Comparison of ENCODE assay signal across 11 cellular contexts in the genomic region with DNA sequence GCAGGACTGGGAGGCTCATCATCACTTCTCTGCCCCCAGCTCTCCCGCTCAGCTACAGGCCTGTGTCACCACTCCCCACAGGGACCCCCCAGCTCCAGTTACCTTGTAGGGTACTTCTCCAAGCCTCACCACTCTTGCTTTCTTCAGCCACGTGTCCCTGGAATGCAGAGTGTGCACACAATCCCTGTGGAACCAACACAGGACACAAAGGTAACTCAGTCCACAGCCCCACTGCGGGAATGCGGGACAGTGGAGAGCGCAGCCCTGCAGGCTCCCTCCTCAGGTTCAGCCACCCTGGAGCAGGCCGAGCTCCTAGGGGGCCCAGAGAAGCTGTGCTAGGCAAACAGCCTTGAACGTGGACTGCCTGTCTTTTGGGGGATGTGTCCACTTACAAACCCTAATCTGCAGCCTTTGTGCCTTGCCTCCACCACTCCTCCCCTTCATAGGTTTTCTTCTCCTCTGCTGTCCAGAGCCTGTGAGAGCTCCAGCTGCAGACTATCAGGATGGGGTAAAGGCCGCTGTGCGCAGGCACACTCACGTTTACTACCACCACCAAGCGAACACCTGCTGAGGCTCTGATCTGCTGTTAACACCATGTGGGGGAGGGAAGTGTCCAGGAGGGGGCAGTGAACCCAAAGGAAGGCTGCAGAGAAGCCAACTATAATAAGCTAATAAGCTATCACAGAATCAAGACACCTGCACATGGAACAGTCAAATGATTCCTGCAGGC. TPM values are rescaled to one million over a fixed set of nuclear protein-coding genes. Genes with fewer than 3 reads are reported as not detected.
DNase-seq lines count a peak whose midpoint lies in the region; ATAC-seq, FAIRE-seq and TF ChIP-seq lines count a peak whose summit lies in the region.
"Had no signal": no experiment of that assay in that cellular context is flagged by ENCODE, and none has a peak within 500 bp of the region (broad histone marks: within the 10 kb centered on the region; RNA-seq: fewer than 3 reads in every experiment).

No MANE protein-coding gene starts in this region.

- peak; percentile 62 for ATAC-seq in PC-3
- ATAC-seq in GM19455 (IDR thresholded peaks at IDR 0.05; ENCODE audit: unreplicated experiment): no peak

- FAIRE-seq in H54 (lab: Jason Lieb, UNC): no peak
- FAIRE-seq: G401.6 had no signal

- H3K79me2 ChIP-seq in DOHH2 (ENCODE audit: control insufficient read depth, low read length) (0 out of 2 replicates have a peak, but pooled peaks cover 2% of the 10 kb centered on the region), PC-3 (ENCODE audit: low read length) (no peaks in the 10 kb centered on the region)

- TF ChIP-seq CTCF in AG04449 (IDR thresholded peaks at IDR 0.05; ENCODE audit: insufficient read depth, low read length, missing control alignments) (peak; percentile 25), DOHH2 (IDR thresholded peaks at IDR 0.05; ENCODE audit: low read depth, low read length, poor library complexity, severe bottlenecking) (peak; percentile 46), PC-3 (conservative IDR thresholded peaks at IDR 0.05; ENCODE audit: low read depth, low read length) (peak; percentile 64), fibroblast of pulmonary artery (IDR thresholded peaks at IDR 0.05; ENCODE audit: low read length, missing control alignments) (peak; percentile 25), lower leg skin (IDR thresholded peaks at IDR 0.05) (no peak), stomach (IDR thresholded peaks at IDR 0.05) (no peak)

- no peaks in the 10 kb centered on the region for H3K9me3 ChIP-seq in DOHH2 (ENCODE audit: control insufficient read depth, insufficient read depth, low read length)
- no peaks in the 10 kb centered on the region for H3K9me3 ChIP-seq in PC-3 (ENCODE audit: low read length)
- no peaks in the 10 kb centered on the region for H3K9me3 ChIP-seq in stomach
- H3K9me3 ChIP-seq: neutrophil had no signal

- DNase-seq in AG04449 (ENCODE audit: low read depth, low spot score) (no peak), PC-3 (peak; percentile 29), fibroblast of pulmonary artery (ENCODE audit: low read depth) (no peak), lower leg skin (ENCODE audit: low spot score in 2 of 2) (no peak), H54 (ENCODE audit: insufficient read length, low spot score) (no peak), stomach (no peak)
- DNase-seq: activated B cell treated with CpG ODN at 0.5 μM for 24 hours had no signal

- H3F3A ChIP-seq in DOHH2 (ENCODE audit: control insufficient read depth, insufficient read depth) (no peaks in the 10 kb centered on the region), PC-3 (ENCODE audit: low read length, unreplicated experiment) (no peaks in the 10 kb centered on the region)

- CTCF ChIA-PET in AG04449 (lab: Yijun Ruan, JAX) (interaction anchor here (0.9 to 1.3 kb wide), 3 partner anchors 9 to 256 kb away, joined by 4 to 5 read pairs (median 5); no protein-coding TSS in a partner anchor), PC-3 (lab: Charles Lee) (interaction anchor here (0.6 to 0.7 kb wide), 2 partner anchors 29 to 51 kb away, joined by 3 to 9 read pairs; no protein-coding TSS in a partner anchor)

- no peak overlapping the region for H3K9ac ChIP-seq in PC-3 (ENCODE audit: low read length)

- intact Hi-C loops in PC-3 (cut with micrococcal nuclease): no loop called here
- intact Hi-C loops in lower leg skin (cut with DNase I; ENCODE audit: low total_unique reads): no loop called here
- intact Hi-C loops in stomach (cut with DNase I; ENCODE audit: low total_unique reads): no loop called here

- H3K36me3 ChIP-seq in DOHH2 (ENCODE audit: control insufficient read depth, low read length) (peaks cover 64% of the 10 kb centered on the region), PC-3 (ENCODE audit: low read depth, low read length) (peaks cover 5% of the 10 kb centered on the region; the same call in 1 of the 2 replicates), stomach (peaks cover 24 to 95% (median 93%) of the 10 kb centered on the region in 4 donors)

- BruUV-seq in PC-3 (replicated peaks; lab: Mats Ljungman, UMichigan): no TSS peak

- no peaks in the 10 kb centered on the region for H3K27me3 ChIP-seq in DOHH2 (ENCODE audit: control insufficient read depth, low read length)
- no peaks in the 10 kb centered on the region for H3K27me3 ChIP-seq in PC-3 (ENCODE audit: low read length)
- no peaks in the 10 kb centered on the region for H3K27me3 ChIP-seq in stomach
- H3K27me3 ChIP-seq: neutrophil had no signal

- WGBS in lower leg skin, 2 donors: 89 to 91% methylated on average over 11 of the region's 11 CpGs
- WGBS in stomach, 5 donors: 85 to 90% (median 86%) methylated on average over 11 of the region's 11 CpGs

- POLR2A ChIA-PET in AG04449 (lab: Yijun Ruan, JAX) (no interaction called here), PC-3 (lab: Charles Lee; ENCODE audit: unreplicated experiment) (no interaction called here)

- no peaks in the 10 kb centered on the region for H4K20me1 ChIP-seq in DOHH2 (ENCODE audit: control insufficient read depth, insufficient read depth, low read depth, low read length)
- H4K20me1 ChIP-seq in PC-3 (ENCODE audit: low read length): no peaks in the 10 kb centered on the region

- H3K4me3 ChIP-seq in AG04449 (ENCODE audit: low read depth, low read length) (no peak overlapping the region), DOHH2 (ENCODE audit: low read length) (no peak overlapping the region), PC-3 (ENCODE audit: low read length) (no peak overlapping the region), fibroblast of pulmonary artery (replicated peaks; ENCODE audit: low read depth, low read length) (no peak overlapping the region), lower leg skin (ENCODE audit: low read depth, poor library complexity, severe bottlenecking) (no peak overlapping the region), stomach (no peak overlapping the region)

- H3K9me2 ChIP-seq in DOHH2 (replicated peaks; ENCODE audit: control insufficient read depth, low read length) (no peaks in the 10 kb centered on the region), PC-3 (replicated peaks; ENCODE audit: low read length) (no peaks in the 10 kb centered on the region)

- no peak overlapping the region for H2AFZ ChIP-seq in PC-3 (ENCODE audit: low read length)

- TF ChIP-seq EP300 in stomach (IDR thresholded peaks at IDR 0.05): no peak

- no peak overlapping the region for H3K27ac ChIP-seq in DOHH2 (ENCODE audit: low read depth, low read length)
- H3K27ac ChIP-seq in PC-3 (ENCODE audit: low read length): no peak overlapping the region
- no peak overlapping the region for H3K27ac ChIP-seq in stomach

- TF ChIP-seq POLR2A in lower leg skin (IDR thresholded peaks at IDR 0.05): no peak
- no peak for TF ChIP-seq POLR2A in H54 (IDR thresholded peaks at IDR 0.05; ENCODE audit: low read depth, low read length)
- no peak for TF ChIP-seq POLR2A in stomach (IDR thresholded peaks at IDR 0.05)

- H3K4me2 ChIP-seq in DOHH2 (ENCODE audit: low read length) (no peak overlapping the region), PC-3 (ENCODE audit: low read length) (no peak overlapping the region)

- no peaks in the 10 kb centered on the region for H3K4me1 ChIP-seq in DOHH2 (ENCODE audit: control insufficient read depth, low read length)
- no peaks in the 10 kb centered on the region for H3K4me1 ChIP-seq in PC-3 (ENCODE audit: insufficient read depth, low read length)
- no peaks in the 10 kb centered on the region for H3K4me1 ChIP-seq in stomach

RNA-seq across cellular contexts. Expression of a gene that starts 26.0 kb away (rescaled TPM):
- total RNA-seq in PC-3 (2014; rRNA removed): 24.3 and 26.1 TPM in 2 replicates
- 100 to 1,000 TPM in 1 of 4 donors, 10 to 100 TPM in 3; 50.6 to 110 (median 76.2) TPM for total RNA-seq in lower leg skin
- total RNA-seq in stomach: 10 to 100 TPM; 34.0 to 51.0 (median 41.4) TPM
- polyA plus RNA-seq in stomach: 10 to 100 TPM in 2 of 3 donors, 1 to 10 TPM in 1; 8.8 to 15.3 (median 13.7) TPM

RNA-seq across cellular contexts. Expression of a gene that starts 26.2 kb away (rescaled TPM):
- total RNA-seq in PC-3 (2014; rRNA removed) (22.0 and 27.2 TPM in 2 replicates), lower leg skin (10 to 100 TPM in 1 of 4 donors, 1 to 10 TPM in 3; 7.6 to 11.4 (median 8.2) TPM), stomach (10 to 100 TPM in 1 of 5 donors, 1 to 10 TPM in 4; 2.2 to 14.1 (median 6.1) TPM)
- 10 to 100 TPM; 13.8 to 15.0 (median 14.2) TPM for polyA plus RNA-seq in stomach

RNA-seq across cellular contexts. Expression of a gene that starts 27.5 kb away (rescaled TPM):
- total RNA-seq in PC-3 (2014; rRNA removed): 78.6 and 83.1 TPM in 2 replicates
- 100 to 1,000 TPM; 184 to 225 (median 202) TPM for total RNA-seq in lower leg skin
- 10 to 100 TPM; 28.6 to 67.4 (median 51.9) TPM for total RNA-seq in stomach
- polyA plus RNA-seq in stomach: 10 to 100 TPM; 12.6 to 45.0 (median 12.7) TPM

RNA-seq across cellular contexts. Expression of a gene that starts 27.7 kb away (rescaled TPM):
- 39.5 and 43.3 TPM in 2 replicates for total RNA-seq in PC-3 (2014; rRNA removed)
- total RNA-seq in lower leg skin: 10 to 100 TPM in 3 of 4 donors, 1 to 10 TPM in 1; 8.4 to 14.6 (median 11.8) TPM
- 10 to 100 TPM in 2 of 5 donors, 1 to 10 TPM in 3; 1.7 to 11.7 (median 9.0) TPM for total RNA-seq in stomach
- 10 to 100 TPM; 13.9 to 16.1 (median 14.8) TPM for polyA plus RNA-seq in stomach

Comparison
In these comparisons a context has a peak if more than half of its experiments do, and no peak if none do; other contexts are left out.
1. CTCF ChIP-seq: peak in AG04449 (single experiment), DOHH2 (single experiment), PC-3 (single experiment) and fibroblast of pulmonary artery (single experiment); none in lower leg skin (0 of 3) and stomach (0 of 7).